12 cellular contexts compared by ENCODE assay signal in the genomic region with DNA sequence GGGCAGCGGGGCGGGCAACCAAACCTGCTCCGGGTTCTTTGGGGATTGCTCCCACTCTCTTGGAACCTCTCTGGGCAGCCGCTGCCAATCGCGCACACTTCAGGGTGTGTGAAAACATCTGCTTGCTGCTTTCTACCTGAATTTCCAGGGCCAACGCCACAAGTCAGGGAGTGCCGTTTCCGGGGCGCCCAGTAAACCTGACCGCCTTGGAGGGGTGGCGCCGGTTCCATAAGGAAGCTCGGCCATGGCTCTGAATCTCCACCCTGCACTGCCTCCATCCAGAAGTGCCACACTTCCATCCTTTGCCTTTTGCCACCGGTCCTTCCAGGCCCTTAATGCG. TPM values are rescaled to one million over a fixed set of nuclear protein-coding genes. Genes with fewer than 3 reads are reported as not detected.
DNase-seq lines count a peak whose midpoint lies in the region; TF ChIP-seq lines count a peak whose summit lies in the region.
"Had no signal": no experiment of that assay in that cellular context is flagged by ENCODE, and none has a peak within 500 bp of the region (broad histone marks: within the 10 kb centered on the region; RNA-seq: fewer than 3 reads in every experiment).

No MANE protein-coding gene starts in this region.

- peaks cover 6 to 30% of the 10 kb centered on the region in 2 donors for H3K4me1 ChIP-seq in muscle layer of duodenum (ENCODE audit: control insufficient read depth in 1 of 2, insufficient read depth in 2 of 2, low read length in 2 of 2)
- H3K4me1 ChIP-seq in tibial artery = peaks cover 0 to 39% (median 26%) of the 10 kb centered on the region in 4 donors
- H3K4me1 ChIP-seq in GM23248 (ENCODE audit: insufficient read depth) = no peaks in the 10 kb centered on the region

- H3K4me3 Mint-ChIP-seq in activated naive CD8-positive, alpha-beta T cell = peak overlapping the region; percentile 41
- H3K4me3 Mint-ChIP-seq in activated naive CD8-positive, alpha-beta T cell treated with anti-CD3 and anti-CD28 coated beads for 36 hours = no peak overlapping the region

- no peaks in the 10 kb centered on the region for H3K36me3 Mint-ChIP-seq in activated naive CD8-positive, alpha-beta T cell
- H3K36me3 Mint-ChIP-seq in activated naive CD8-positive, alpha-beta T cell treated with anti-CD3 and anti-CD28 coated beads for 36 hours = no peaks in the 10 kb centered on the region

- H3K27me3 ChIP-seq in muscle layer of duodenum (ENCODE audit: low read depth, low read length) (no peaks in the 10 kb centered on the region), tibial artery (peaks cover 0 to 14% of the 10 kb centered on the region in 2 donors), GM23248 (replicated peaks; ENCODE audit: insufficient read depth) (peaks cover 63% of the 10 kb centered on the region)

- H3K4me3 ChIP-seq in epithelial cell of proximal tubule (ENCODE audit: low read depth, low read length) (peak overlapping the region; percentile 56), muscle layer of duodenum (ENCODE audit: low read depth in 1 of 2, low read length in 2 of 2) (peak overlapping the region; percentile 75 to 78), tibial artery (peak overlapping the region; percentile 59 to 63), GM23248 (no peak overlapping the region)

- no peaks in the 10 kb centered on the region for H3F3A ChIP-seq in GM23248 (ENCODE audit: insufficient read depth)

- H3K4me2 ChIP-seq in GM23248 (ENCODE audit: unreplicated experiment) = no peak overlapping the region

- H3K27ac ChIP-seq in muscle layer of duodenum (ENCODE audit: low read length) (no peak overlapping the region), tibial artery (peak overlapping the region; percentile 66 to 70), GM23248 (no peak overlapping the region)

- H3K79me2 ChIP-seq in GM23248 (ENCODE audit: insufficient read depth) = no peaks in the 10 kb centered on the region

- DNase-seq in activated naive CD8-positive, alpha-beta T cell treated with anti-CD3 and anti-CD28 coated beads for 36 hours = no peak
- DNase-seq in epithelial cell of proximal tubule (ENCODE audit: low read depth) = no peak
- no peak for DNase-seq in tibial artery
- DNase-seq in NCI-H748 treated with DMSO at 0.1 percent for 48 hours (lab: John Stamatoyannopoulos, UW) = no peak
- DNase-seq in GM23248 = no peak
- no peak for DNase-seq in NCI-H1048 (lab: John Stamatoyannopoulos, UW)
- DNase-seq: cortex of kidney; KG1; stimulated activated CD4-positive, alpha-beta T cell treated with anti-CD3 and anti-CD28 coated beads, Interleukin-15, amount 100 ng/mL, for 24 hours; T-helper 9 cell had no signal

- WGBS in GM23248 (ENCODE audit: low coverage in 1 of 2, low lambda C conversion rate in 2 of 2, missing lambda C conversion rate in 2 of 2), 2 experiments = 43 to 58% methylated on average over 13 to 16 of the region's 16 CpGs

- peaks cover 5% of the 10 kb centered on the region for H3K9me3 Mint-ChIP-seq in activated naive CD8-positive, alpha-beta T cell (ENCODE audit: low read depth)
- H3K9me3 Mint-ChIP-seq in activated naive CD8-positive, alpha-beta T cell treated with anti-CD3 and anti-CD28 coated beads for 36 hours = peaks cover 3% of the 10 kb centered on the region

- TF ChIP-seq CTCF in epithelial cell of proximal tubule (conservative IDR thresholded peaks at IDR 0.05; ENCODE audit: low read depth, low read length) (no peak), tibial artery (IDR thresholded peaks at IDR 0.05) (no peak)

- H3K9ac ChIP-seq in GM23248 = no peak overlapping the region

- H3K4me1 Mint-ChIP-seq in activated naive CD8-positive, alpha-beta T cell (ENCODE audit: low read depth) = peaks cover 8% of the 10 kb centered on the region
- peaks cover 8% of the 10 kb centered on the region for H3K4me1 Mint-ChIP-seq in activated naive CD8-positive, alpha-beta T cell treated with anti-CD3 and anti-CD28 coated beads for 36 hours

- intact Hi-C loops in tibial artery (cut with DNase I; ENCODE audit: low total_unique reads) = no loop called here

- in situ Hi-C loops in GM23248 (cut with MboI) = no loop called here

- H3K9me2 ChIP-seq in GM23248 (ENCODE audit: insufficient read depth) = no peaks in the 10 kb centered on the region

- no peaks in the 10 kb centered on the region for H3K9me3 ChIP-seq in muscle layer of duodenum (ENCODE audit: control insufficient read depth in 1 of 2, low read length in 2 of 2)
- no peaks in the 10 kb centered on the region for H3K9me3 ChIP-seq in tibial artery
- no peaks in the 10 kb centered on the region for H3K9me3 ChIP-seq in GM23248 (ENCODE audit: low read depth)

- H3K36me3 ChIP-seq in muscle layer of duodenum (ENCODE audit: control insufficient read depth in 1 of 2, insufficient read depth in 2 of 2, low read length in 2 of 2) (no peaks in the 10 kb centered on the region), tibial artery (no peaks in the 10 kb centered on the region), GM23248 (ENCODE audit: low read depth) (no peaks in the 10 kb centered on the region)

- H2AFZ ChIP-seq in GM23248 = no peak overlapping the region

- no peaks in the 10 kb centered on the region for H4K20me1 ChIP-seq in GM23248 (ENCODE audit: insufficient read depth)

- no peak overlapping the region for H3K27ac Mint-ChIP-seq in activated naive CD8-positive, alpha-beta T cell
- no peak overlapping the region for H3K27ac Mint-ChIP-seq in activated naive CD8-positive, alpha-beta T cell treated with anti-CD3 and anti-CD28 coated beads for 36 hours

- peaks cover 34% of the 10 kb centered on the region for H3K27me3 Mint-ChIP-seq in activated naive CD8-positive, alpha-beta T cell
- peaks cover 57% of the 10 kb centered on the region for H3K27me3 Mint-ChIP-seq in activated naive CD8-positive, alpha-beta T cell treated with anti-CD3 and anti-CD28 coated beads for 36 hours

RNA-seq across cellular contexts. Expression of a gene that starts 0.7 kb away (rescaled TPM):
- 1 to 10 TPM; 3.2 to 4.6 TPM for total RNA-seq in activated naive CD8-positive, alpha-beta T cell treated with anti-CD3 and anti-CD28 coated beads for 36 hours
- 9.6 and 14.2 TPM in 2 replicates for total RNA-seq in epithelial cell of proximal tubule
- total RNA-seq in GM23248 (2014; rRNA removed; shearing (Covaris generic)) = not detected in 2 replicates
- not detected in 2 replicates for polyA plus RNA-seq in GM23248 (2016; fragmentation: Nextera tagmentation; extraction: Ambion mirVana)

Comparison
In these comparisons a context has a peak if more than half of its experiments do, and no peak if none do; other contexts are left out.
1. H3K27ac ChIP-seq: peak in tibial artery (2 of 2); none in muscle layer of duodenum (single experiment) and GM23248 (single experiment).